In the genomic region with DNA sequence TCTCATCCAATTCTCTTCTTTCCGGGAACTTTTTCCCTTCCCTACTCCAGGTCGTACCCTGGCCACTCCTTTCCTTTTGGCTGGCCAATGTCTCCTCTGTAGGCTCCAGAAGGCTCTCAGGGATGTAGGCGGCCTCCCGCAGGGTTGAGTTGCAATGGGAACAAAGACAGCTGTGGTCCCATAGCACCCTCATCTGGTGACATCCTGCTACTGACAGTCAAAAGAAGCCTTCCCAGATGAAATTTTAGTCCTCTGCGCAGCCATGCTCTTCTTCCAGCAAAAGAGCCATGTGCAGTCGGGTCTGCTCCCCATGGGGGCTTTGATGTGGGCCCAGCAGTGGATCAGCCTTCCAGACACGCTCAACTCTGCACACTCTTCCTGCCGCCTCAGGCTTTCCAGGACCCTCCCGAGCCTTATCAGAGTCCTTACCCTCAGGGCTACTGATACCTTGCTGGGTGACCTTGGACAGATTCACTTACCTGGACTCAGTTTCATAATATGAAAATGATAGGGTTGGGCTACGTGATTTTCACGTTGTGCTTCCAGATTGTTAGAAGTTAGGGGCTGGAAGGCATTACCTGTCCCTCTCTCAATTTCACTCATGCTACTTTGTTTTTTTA, we compare ENCODE assay signal across 7 cellular contexts. TPM values are rescaled to one million over a fixed set of nuclear protein-coding genes. Genes with fewer than 3 reads are reported as not detected.
DNase-seq lines count a peak whose midpoint lies in the region; ATAC-seq, FAIRE-seq and TF ChIP-seq lines count a peak whose summit lies in the region.

No MANE protein-coding gene starts in this region.

- 60% methylated on average over 11 of the region's 11 CpGs for WGBS in SK-N-SH (ENCODE audit: low lambda C conversion rate)
- 31% methylated on average over 8 of the region's 11 CpGs for WGBS in HepG2 (ENCODE audit: low lambda C conversion rate)
- 34 to 47% methylated on average over 11 of the region's 11 CpGs for WGBS in thyroid gland, 2 donors

- no peak overlapping the region for H3K27ac ChIP-seq in SK-N-SH (ENCODE audit: low read depth in 2 of 2, low read length in 1 of 2)
- no peak overlapping the region for H3K27ac ChIP-seq in HepG2 (ENCODE audit: extremely low read length, insufficient read depth, low read length)
- no peak overlapping the region for H3K27ac ChIP-seq in thyroid gland

- POLR2A ChIA-PET in SK-N-SH (lab: Yijun Ruan, JAX) (no interaction called here), HepG2 (lab: Yijun Ruan, JAX) (no interaction called here)

- no peaks in the 10 kb centered on the region for H3F3A ChIP-seq in SK-N-SH (replicated peaks; ENCODE audit: insufficient read depth)

- H4K20me1 ChIP-seq in SK-N-SH (ENCODE audit: insufficient read depth) (no peaks in the 10 kb centered on the region), HepG2 (ENCODE audit: insufficient read depth, low read length) (no peaks in the 10 kb centered on the region)

- TF ChIP-seq EP300 in SK-N-SH (IDR thresholded peaks at IDR 0.05; ENCODE audit: borderline replicate concordance in 1 of 2, low read depth in 1 of 2, low read length in 1 of 2) (no peak), HepG2 (IDR thresholded peaks at IDR 0.05; ENCODE audit: low read depth in 2 of 2, low read length in 2 of 2) (no peak), HepG2 (CRISPR knock-in tag; IDR thresholded peaks at IDR 0.05; ENCODE audit: borderline replicate concordance) (no peak)

- no peaks in the 10 kb centered on the region for H3K36me3 ChIP-seq in SK-N-SH (replicated peaks in 1 of 2; ENCODE audit: control insufficient read depth in 1 of 2, insufficient read depth in 2 of 2, low read length in 1 of 2)
- H3K36me3 ChIP-seq in HepG2 (replicated peaks in 1 of 2; ENCODE audit: control insufficient read depth in 1 of 2, insufficient read depth in 2 of 2, low read length in 2 of 2) = no peaks in the 10 kb centered on the region
- H3K36me3 ChIP-seq in thyroid gland = no peaks in the 10 kb centered on the region

- H3K79me2 ChIP-seq in SK-N-SH (ENCODE audit: insufficient read depth) (no peaks in the 10 kb centered on the region), HepG2 (ENCODE audit: insufficient read depth, low read length) (no peaks in the 10 kb centered on the region)

- H3K27me3 ChIP-seq in SK-N-SH (ENCODE audit: insufficient read depth) = no peaks in the 10 kb centered on the region
- H3K27me3 ChIP-seq in HepG2 (ENCODE audit: control insufficient read depth in 1 of 2, insufficient read depth in 2 of 2, low read length in 2 of 2) = peaks cover 0 to 2% of the 10 kb centered on the region in 2 experiments; a peak in 2 of 5 replicates
- no peaks in the 10 kb centered on the region for H3K27me3 ChIP-seq in thyroid gland

- intact Hi-C loops in HepG2 (cut with micrococcal nuclease; ENCODE audit: unreplicated experiment) (no loop called here), thyroid gland (cut with DNase I) (no loop called here)

- in situ Hi-C loops in HepG2 (cut with HindIII; ENCODE audit: extremely low pct_ligation_motif_present, low pct_unique_long_range_greater_than_20kb) = no loop called here

- H3K4me2 ChIP-seq in SK-N-SH (no peak overlapping the region), HepG2 (ENCODE audit: low read depth, low read length) (no peak overlapping the region)

- peak; percentile 75 for ATAC-seq in HepG2

- no peaks in the 10 kb centered on the region; a peak in 1 of 4 replicates for H3K4me1 ChIP-seq in SK-N-SH (ENCODE audit: control insufficient read depth in 1 of 2, insufficient read depth in 2 of 2, low read depth in 1 of 2, low read length in 1 of 2)
- H3K4me1 ChIP-seq in HepG2 (ENCODE audit: insufficient read depth, low read length) = peaks cover 6% of the 10 kb centered on the region
- H3K4me1 ChIP-seq in thyroid gland = no peaks in the 10 kb centered on the region

- H3K9ac ChIP-seq in SK-N-SH (no peak overlapping the region), HepG2 (ENCODE audit: insufficient read depth, low read depth, low read length) (no peak overlapping the region)

- no peak for TF ChIP-seq POLR2A in HepG2 (IDR thresholded peaks at IDR 0.05; ENCODE audit: insufficient read depth in 1 of 2, low read depth in 2 of 2, low read length in 2 of 2)
- no peak for TF ChIP-seq POLR2A in thyroid gland (IDR thresholded peaks at IDR 0.05)

- FAIRE-seq in HepG2 (lab: Jason Lieb, UNC) = peak; percentile 69

- DNase-seq in ELF-1 (ENCODE audit: low read depth, low spot score) = peak; percentile 95
- peak; percentile 48 to 70 for DNase-seq in Kasumi-1 (lab: John Stamatoyannopoulos, UW)
- peak; percentile 38 for DNase-seq in SK-N-SH
- DNase-seq in cardiac fibroblast (ENCODE audit: low read depth in 2 of 2) = peak; percentile 80 to 81
- peak; percentile 30 for DNase-seq in HepG2 (ENCODE audit: low spot score)
- DNase-seq in thyroid gland = peak; percentile 29
- DNase-seq in ureter (ENCODE audit: low spot score) = no peak

- H2AFZ ChIP-seq in SK-N-SH (ENCODE audit: low read depth) (no peak overlapping the region), HepG2 (ENCODE audit: low read length) (no peak overlapping the region)

- no TSS peak for BruUV-seq in HepG2 (replicated peaks; lab: Mats Ljungman, UMichigan)

- TF ChIP-seq RAD21 in SK-N-SH (IDR thresholded peaks at IDR 0.05; ENCODE audit: low read length) (peak; percentile 62), HepG2 (CRISPR knock-in tag; IDR thresholded peaks at IDR 0.05) (peak; percentile 62; the same call in 1 of the 2 replicates)

- H3K9me3 ChIP-seq in SK-N-SH = no peaks in the 10 kb centered on the region
- H3K9me3 ChIP-seq in HepG2 (ENCODE audit: low read length) = no peaks in the 10 kb centered on the region
- no peaks in the 10 kb centered on the region for H3K9me3 ChIP-seq in thyroid gland

- no peak overlapping the region for H3K4me3 ChIP-seq in SK-N-SH (ENCODE audit: low read depth in 2 of 2, low read length in 1 of 2)
- H3K4me3 ChIP-seq in cardiac fibroblast (replicated peaks in 1 of 2; ENCODE audit: low read depth in 2 of 2, low read length in 2 of 2) = no peak overlapping the region
- no peak overlapping the region for H3K4me3 ChIP-seq in HepG2 (replicated peaks in 1 of 3; ENCODE audit: insufficient read depth in 1 of 3, low read depth in 2 of 3, low read length in 3 of 3)
- H3K4me3 ChIP-seq in thyroid gland (replicated peaks in 1 of 3) = no peak overlapping the region

- TF ChIP-seq CTCF in SK-N-SH (IDR thresholded peaks at IDR 0.05) = peak; percentile 58
- TF ChIP-seq CTCF in cardiac fibroblast (IDR thresholded peaks at IDR 0.05; ENCODE audit: low read depth, low read length) = peak; percentile 89
- peak; percentile 76 for TF ChIP-seq CTCF in HepG2 (CRISPR knock-in tag; IDR thresholded peaks at IDR 0.05)
- TF ChIP-seq CTCF in thyroid gland (IDR thresholded peaks at IDR 0.05) = peak in 5 of 6 experiments; percentile 10 to 52 (median 36)

- no peaks in the 10 kb centered on the region for H3K9me2 ChIP-seq in SK-N-SH

- CTCF ChIA-PET in SK-N-SH (lab: Yijun Ruan, JAX) = interaction anchor here (1.6 to 8.1 kb wide), 3 partner anchors 10 to 83 kb away, joined by 5 to 65 read pairs (median 6); no protein-coding TSS in a partner anchor
- CTCF ChIA-PET in HepG2 (lab: Yijun Ruan, JAX; ENCODE audit: low intra/inter-chr PET ratio, low total read pairs) = interaction anchor here (1.1 kb wide), 1 partner anchor 527 kb away, joined by 3 read pairs; no protein-coding TSS in a partner anchor

RNA-seq across cellular contexts. Expression of a gene that starts 5.5 kb away (rescaled TPM):
- 0.05 TPM in 1 of 2 replicates, not detected in the other for polyA plus RNA-seq in SK-N-SH (2012; rRNA removed)
- 0.03 and 0.04 TPM in 2 replicates for polyA plus RNA-seq in SK-N-SH (2012; cell fraction: cytosol; rRNA removed)
- not detected in 2 replicates for polyA plus RNA-seq in SK-N-SH (2012; cell fraction: nucleus; rRNA removed)
- total RNA-seq in HepG2 (2016; rRNA removed; fragmentation: Illumina TruSeq; extraction: Trizol) = not detected in 2 replicates
- total RNA-seq in HepG2 (2016; cell fraction: cytosol; rRNA removed; fragmentation: Illumina TruSeq; extraction: Trizol; ENCODE audit: low read depth) = not detected in 2 replicates
- not detected in 2 replicates for total RNA-seq in HepG2 (2016; cell fraction: insoluble cytoplasmic fraction; rRNA removed; fragmentation: Illumina TruSeq; extraction: Trizol)
- total RNA-seq in HepG2 (2016; cell fraction: membrane; rRNA removed; fragmentation: Illumina TruSeq; extraction: Trizol) = not detected in 2 replicates
- not detected in 2 replicates for total RNA-seq in HepG2 (2016; cell fraction: nucleus; rRNA removed; fragmentation: Illumina TruSeq; extraction: Trizol)
- not detected in 2 replicates for polyA plus RNA-seq in HepG2 (2011; rRNA removed)
- polyA plus RNA-seq in HepG2 (2011; cell fraction: cytosol; rRNA removed) = not detected in 2 replicates
- polyA plus RNA-seq in HepG2 (2011; cell fraction: nucleus; rRNA removed) = not detected in 2 replicates
- polyA plus RNA-seq in HepG2 (2012) = not detected in 2 replicates
- polyA plus RNA-seq in HepG2 (2016; cell fraction: cytosol; fragmentation: Illumina TruSeq; extraction: Trizol; ENCODE audit: low read depth) = not detected in 2 replicates
- not detected in 2 replicates for polyA plus RNA-seq in HepG2 (2016; cell fraction: insoluble cytoplasmic fraction; fragmentation: Illumina TruSeq; extraction: Trizol; ENCODE audit: low read depth)
- polyA plus RNA-seq in HepG2 (2016; cell fraction: membrane; fragmentation: Illumina TruSeq; extraction: Trizol; ENCODE audit: low read depth) = not detected in 2 replicates
- not detected in 2 replicates for polyA plus RNA-seq in HepG2 (2016; cell fraction: nucleus; fragmentation: Illumina TruSeq; extraction: Trizol; ENCODE audit: insufficient read depth, low read depth)
- not detected in 2 replicates for polyA minus RNA-seq in HepG2 (2011; rRNA and poly(A)+ RNA removed; ENCODE audit: low replicate concordance)
- polyA minus RNA-seq in HepG2 (2011; cell fraction: cytosol; rRNA and poly(A)+ RNA removed) = not detected in 2 replicates
- not detected in 2 replicates for polyA minus RNA-seq in HepG2 (2011; cell fraction: nucleus; rRNA and poly(A)+ RNA removed)
- not detected for total RNA-seq in thyroid gland
- total RNA-seq in ureter = not detected

RNA-seq across cellular contexts. Expression of a gene that starts 28.0 kb away (rescaled TPM):
- polyA plus RNA-seq in SK-N-SH (2012; rRNA removed) = not detected in 2 replicates
- polyA plus RNA-seq in SK-N-SH (2012; cell fraction: cytosol; rRNA removed) = not detected in 2 replicates
- polyA plus RNA-seq in SK-N-SH (2012; cell fraction: nucleus; rRNA removed) = not detected in 2 replicates
- total RNA-seq in HepG2 (2016; rRNA removed; fragmentation: Illumina TruSeq; extraction: Trizol) = not detected in 2 replicates
- total RNA-seq in HepG2 (2016; cell fraction: cytosol; rRNA removed; fragmentation: Illumina TruSeq; extraction: Trizol; ENCODE audit: low read depth) = not detected in 2 replicates
- total RNA-seq in HepG2 (2016; cell fraction: insoluble cytoplasmic fraction; rRNA removed; fragmentation: Illumina TruSeq; extraction: Trizol) = not detected in 2 replicates
- total RNA-seq in HepG2 (2016; cell fraction: membrane; rRNA removed; fragmentation: Illumina TruSeq; extraction: Trizol) = not detected in 2 replicates
- total RNA-seq in HepG2 (2016; cell fraction: nucleus; rRNA removed; fragmentation: Illumina TruSeq; extraction: Trizol) = not detected in 2 replicates
- polyA plus RNA-seq in HepG2 (2011; rRNA removed) = not detected in 2 replicates
- polyA plus RNA-seq in HepG2 (2011; cell fraction: cytosol; rRNA removed) = not detected in 2 replicates
- not detected in 2 replicates for polyA plus RNA-seq in HepG2 (2011; cell fraction: nucleus; rRNA removed)
- not detected in 2 replicates for polyA plus RNA-seq in HepG2 (2012)
- not detected in 2 replicates for polyA plus RNA-seq in HepG2 (2016; cell fraction: cytosol; fragmentation: Illumina TruSeq; extraction: Trizol; ENCODE audit: low read depth)
- polyA plus RNA-seq in HepG2 (2016; cell fraction: insoluble cytoplasmic fraction; fragmentation: Illumina TruSeq; extraction: Trizol; ENCODE audit: low read depth) = not detected in 2 replicates
- not detected in 2 replicates for polyA plus RNA-seq in HepG2 (2016; cell fraction: membrane; fragmentation: Illumina TruSeq; extraction: Trizol; ENCODE audit: low read depth)
- not detected in 2 replicates for polyA plus RNA-seq in HepG2 (2016; cell fraction: nucleus; fragmentation: Illumina TruSeq; extraction: Trizol; ENCODE audit: insufficient read depth, low read depth)
- not detected in 2 replicates for polyA minus RNA-seq in HepG2 (2011; rRNA and poly(A)+ RNA removed; ENCODE audit: low replicate concordance)
- not detected in 2 replicates for polyA minus RNA-seq in HepG2 (2011; cell fraction: cytosol; rRNA and poly(A)+ RNA removed)
- polyA minus RNA-seq in HepG2 (2011; cell fraction: nucleus; rRNA and poly(A)+ RNA removed) = not detected in 2 replicates
- total RNA-seq in thyroid gland = 1 to 10 TPM; 1.3 to 3.0 (median 2.5) TPM
- 5.0 TPM for total RNA-seq in ureter

RNA-seq across cellular contexts. Expression of a gene that starts 39.2 kb away (rescaled TPM):
- polyA plus RNA-seq in SK-N-SH (2012; rRNA removed) (0.47 and 0.74 TPM in 2 replicates), HepG2 (2011; rRNA removed) (0.78 and 1.0 TPM in 2 replicates)
- polyA plus RNA-seq in SK-N-SH (2012; cell fraction: cytosol; rRNA removed) = 0.39 and 0.72 TPM in 2 replicates
- 0.19 and 0.51 TPM in 2 replicates for polyA plus RNA-seq in SK-N-SH (2012; cell fraction: nucleus; rRNA removed)
- total RNA-seq in HepG2 (2016; rRNA removed; fragmentation: Illumina TruSeq; extraction: Trizol) (0.87 and 1.1 TPM in 2 replicates), thyroid gland (10 to 100 TPM in 1 of 4 donors, 1 to 10 TPM in 3; 5.8 to 14.1 (median 9.3) TPM), ureter (9.9 TPM)
- total RNA-seq in HepG2 (2016; cell fraction: cytosol; rRNA removed; fragmentation: Illumina TruSeq; extraction: Trizol; ENCODE audit: low read depth) = 0.18 TPM in 1 of 2 replicates, not detected in the other
- 1.2 and 1.3 TPM in 2 replicates for total RNA-seq in HepG2 (2016; cell fraction: insoluble cytoplasmic fraction; rRNA removed; fragmentation: Illumina TruSeq; extraction: Trizol)
- 0.31 and 0.52 TPM in 2 replicates for total RNA-seq in HepG2 (2016; cell fraction: membrane; rRNA removed; fragmentation: Illumina TruSeq; extraction: Trizol)
- 1.7 and 2.4 TPM in 2 replicates for total RNA-seq in HepG2 (2016; cell fraction: nucleus; rRNA removed; fragmentation: Illumina TruSeq; extraction: Trizol)
- 0.38 and 0.62 TPM in 2 replicates for polyA plus RNA-seq in HepG2 (2011; cell fraction: cytosol; rRNA removed)
- polyA plus RNA-seq in HepG2 (2011; cell fraction: nucleus; rRNA removed) = 0.33 and 1.3 TPM in 2 replicates
- 1.1 and 1.9 TPM in 2 replicates for polyA plus RNA-seq in HepG2 (2012)
- 0.08 and 0.09 TPM in 2 replicates for polyA plus RNA-seq in HepG2 (2016; cell fraction: cytosol; fragmentation: Illumina TruSeq; extraction: Trizol; ENCODE audit: low read depth)
- polyA plus RNA-seq in HepG2 (2016; cell fraction: insoluble cytoplasmic fraction; fragmentation: Illumina TruSeq; extraction: Trizol; ENCODE audit: low read depth) = 0.37 and 0.41 TPM in 2 replicates
- 0.13 and 0.40 TPM in 2 replicates for polyA plus RNA-seq in HepG2 (2016; cell fraction: membrane; fragmentation: Illumina TruSeq; extraction: Trizol; ENCODE audit: low read depth)
- polyA plus RNA-seq in HepG2 (2016; cell fraction: nucleus; fragmentation: Illumina TruSeq; extraction: Trizol; ENCODE audit: insufficient read depth, low read depth) = 1.0 and 2.1 TPM in 2 replicates
- polyA minus RNA-seq in HepG2 (2011; rRNA and poly(A)+ RNA removed; ENCODE audit: low replicate concordance) = 0.09 and 2.7 TPM in 2 replicates
- polyA minus RNA-seq in HepG2 (2011; cell fraction: cytosol; rRNA and poly(A)+ RNA removed) = 0.40 and 0.97 TPM in 2 replicates
- 0.77 and 0.99 TPM in 2 replicates for polyA minus RNA-seq in HepG2 (2011; cell fraction: nucleus; rRNA and poly(A)+ RNA removed)

Comparison
In these comparisons a context has a peak if more than half of its experiments do, and no peak if none do; other contexts are left out.
1. CTCF ChIP-seq: peak in every context shown above with its lines; median percentile 89 in cardiac fibroblast; 76 in HepG2; 58 in SK-N-SH; 36 in thyroid gland.